Comparison of ENCODE assay signal across 1 cellular context in genomic region chr18:48975221-48975816, GRCh38.
TF ChIP-seq lines count a peak whose summit lies in the region.

No MANE protein-coding gene starts in this region.

TF ChIP-seq in HEK293, 187 proteins besides CTCF, POLR2A, EP300 and RAD21 (continued from another document):
- TF ChIP-seq PRDM10 (tag by site-specific recombination; IDR thresholded peaks at IDR 0.05) = peak; percentile 80
- TF ChIP-seq KLF10 (tag by site-specific recombination; IDR thresholded peaks at IDR 0.05) = no peak
- TF ChIP-seq KLF17 (tag by site-specific recombination; IDR thresholded peaks at IDR 0.05) = 0 out of 2 replicates have a peak, but pooled peaks have one; percentile 38
- TF ChIP-seq GLIS2 (tag by site-specific recombination; IDR thresholded peaks at IDR 0.05) = peak; percentile 84
